In genomic region chr1:205543351-205544305, GRCh38 we compare ENCODE assay signal across 8 cellular contexts. TPM values are rescaled to one million over a fixed set of nuclear protein-coding genes. Genes with fewer than 3 reads are reported as not detected.
DNase-seq lines count a peak whose midpoint lies in the region; ATAC-seq, FAIRE-seq and TF ChIP-seq lines count a peak whose summit lies in the region.

No MANE protein-coding gene starts in this region.

- dilution Hi-C loops in endothelial cell of umbilical vein (cut with MboI; ENCODE audit: extremely low pct_ligation_motif_present, low sequenced_read_pairs): no loop called here

- H3K9me3 ChIP-seq in BLaER1 (no peaks in the 10 kb centered on the region), SK-N-MC (ENCODE audit: low read depth, low read length) (no peaks in the 10 kb centered on the region), endothelial cell of umbilical vein (replicated peaks; ENCODE audit: control insufficient read depth, insufficient read depth, low read length) (no peaks in the 10 kb centered on the region)

- FAIRE-seq in endothelial cell of umbilical vein (lab: Jason Lieb, UNC): peak; percentile 96

- DNase-seq in HS-5 (ENCODE audit: low read depth) (peak; percentile 54), SK-N-MC (ENCODE audit: low read depth, low spot score) (no peak), endothelial cell of umbilical vein (ENCODE audit: low read depth, low spot score) (peak; percentile 95), medulla oblongata (ENCODE audit: extremely low spot score) (peak; percentile 92)

- H3K27me3 ChIP-seq in BLaER1 (peaks cover 20% of the 10 kb centered on the region), endothelial cell of umbilical vein (ENCODE audit: control insufficient read depth in 2 of 2, insufficient read depth in 2 of 2, low read length in 2 of 2) (peaks cover 2 to 5% of the 10 kb centered on the region in 2 experiments)

- peak overlapping the region; percentile 91 for H2AFZ ChIP-seq in endothelial cell of umbilical vein (ENCODE audit: low read depth, low read length)

- no peak for TF ChIP-seq POLR2A in endothelial cell of umbilical vein (IDR thresholded peaks at IDR 0.05; ENCODE audit: low read depth, low read length)

- intact Hi-C loops in endothelial cell of umbilical vein (cut with micrococcal nuclease): loop anchor here (1.0 kb wide), 3 partner anchors 39 to 89 kb away; partner anchors contain the start of gene ELK4

- no peaks in the 10 kb centered on the region for H3K79me2 ChIP-seq in endothelial cell of umbilical vein (ENCODE audit: control insufficient read depth, insufficient read depth, low read length)

- H4K20me1 ChIP-seq in BLaER1: no peaks in the 10 kb centered on the region
- no peaks in the 10 kb centered on the region for H4K20me1 ChIP-seq in endothelial cell of umbilical vein (replicated peaks; ENCODE audit: control insufficient read depth, extremely low read depth, insufficient read depth, low read length)

- no peak for ATAC-seq in GM19324 (IDR thresholded peaks at IDR 0.05; ENCODE audit: low FRiP score, unreplicated experiment)
- no peak for ATAC-seq in GM21423 (IDR thresholded peaks at IDR 0.05; ENCODE audit: unreplicated experiment)

- H3K4me3 ChIP-seq in BLaER1: no peak overlapping the region
- H3K4me3 ChIP-seq in SK-N-MC: peak overlapping the region; percentile 43
- H3K4me3 ChIP-seq in endothelial cell of umbilical vein (replicated peaks in 1 of 3; ENCODE audit: insufficient read depth in 1 of 3, low read depth in 1 of 3, low read length in 3 of 3): peak overlapping the region in 2 of 3 experiments; percentile 32 to 39

- POLR2A ChIA-PET in endothelial cell of umbilical vein (lab: Charles Lee): interaction anchor here (0.6 to 1.3 kb wide), 9 partner anchors 12 to 308 kb away, joined by 3 to 6 read pairs (median 4); partner anchors contain the start of gene ELK4

- H3K27ac ChIP-seq in BLaER1 (no peak overlapping the region), SK-N-MC (no peak overlapping the region), endothelial cell of umbilical vein (ENCODE audit: insufficient read depth, low read depth, low read length) (peak overlapping the region; percentile 98), temporal lobe (ENCODE audit: low read depth, low read length) (peak overlapping the region; percentile 44)

- H3K4me2 ChIP-seq in BLaER1 (peak overlapping the region; percentile 49), endothelial cell of umbilical vein (ENCODE audit: insufficient read depth, low read length) (peak overlapping the region; percentile 89)

- peak in 1 of 2 donors; percentile 5 for TF ChIP-seq CTCF in endothelial cell of umbilical vein (IDR thresholded peaks at IDR 0.05; ENCODE audit: extremely low read depth in 1 of 2, insufficient read depth in 1 of 2, low read depth in 1 of 2, low read length in 2 of 2)

- H3K4me1 ChIP-seq in BLaER1 (peaks cover 10% of the 10 kb centered on the region; the same call in 1 of the 2 replicates), endothelial cell of umbilical vein (ENCODE audit: control insufficient read depth, extremely low read depth, insufficient read depth, low read length) (peaks cover 9% of the 10 kb centered on the region)

- H3K36me3 ChIP-seq in BLaER1: no peaks in the 10 kb centered on the region
- H3K36me3 ChIP-seq in SK-N-MC (ENCODE audit: insufficient read depth, low read length): no peaks in the 10 kb centered on the region
- no peaks in the 10 kb centered on the region for H3K36me3 ChIP-seq in endothelial cell of umbilical vein (ENCODE audit: control insufficient read depth in 2 of 2, extremely low read depth in 1 of 2, insufficient read depth in 2 of 2, low read length in 2 of 2)

- no peaks in the 10 kb centered on the region for H3K9me1 ChIP-seq in endothelial cell of umbilical vein (replicated peaks; ENCODE audit: control insufficient read depth, extremely low read depth, insufficient read depth, low read length)

- H3K9ac ChIP-seq in BLaER1 (no peak overlapping the region), SK-N-MC (ENCODE audit: insufficient read length) (no peak overlapping the region), endothelial cell of umbilical vein (replicated peaks; ENCODE audit: extremely low read depth, insufficient read depth, low read length) (peak overlapping the region; percentile 89)

- BruUV-seq in endothelial cell of umbilical vein (replicated peaks; lab: Mats Ljungman, UMichigan): TSS peak; percentile 77

- CTCF ChIA-PET in endothelial cell of umbilical vein (lab: Charles Lee): interaction anchor here (0.6 to 5.1 kb wide), 20 partner anchors 9 to 418 kb away, joined by 3 to 43 read pairs (median 5); a partner anchor contains a TSS

TF ChIP-seq in endothelial cell of umbilical vein, 7 proteins besides CTCF, POLR2A, EP300 and RAD21:
- TF ChIP-seq MYC (IDR thresholded peaks at IDR 0.05; ENCODE audit: low read depth, low read length): peak; percentile 48
- no peak for TF ChIP-seq EZH2 (IDR thresholded peaks at IDR 0.05; ENCODE audit: borderline replicate concordance, low read depth, low read length, severe bottlenecking)
- peak; percentile 16 for TF ChIP-seq POLR2AphosphoS5 (IDR thresholded peaks at IDR 0.05; ENCODE audit: insufficient read depth, low read depth, low read length)
- peak; percentile 28 for TF ChIP-seq JUN (IDR thresholded peaks at IDR 0.05; ENCODE audit: borderline replicate concordance, insufficient read depth, insufficient read length, low read depth)
- peak; percentile 61 for TF ChIP-seq MAX (IDR thresholded peaks at IDR 0.05; ENCODE audit: insufficient read depth, insufficient read length)
- TF ChIP-seq FOS (IDR thresholded peaks at IDR 0.05; ENCODE audit: borderline replicate concordance, insufficient read depth, low read length): peak; percentile 41
- no peak for TF ChIP-seq GATA2 (IDR thresholded peaks at IDR 0.05; ENCODE audit: insufficient read depth, insufficient read length, low read depth, low read length)

RNA-seq across cellular contexts. Expression of gene CDK18, which starts 39.2 kb away (rescaled TPM):
- 0.32 and 1.2 TPM in 2 replicates for total RNA-seq in endothelial cell of umbilical vein
- polyA plus RNA-seq in endothelial cell of umbilical vein: 0.13 and 0.17 TPM in 2 replicates
- polyA plus RNA-seq in endothelial cell of umbilical vein (2011; cell fraction: cytosol; rRNA removed): 0.15 and 0.20 TPM in 2 replicates
- 0.28 and 0.87 TPM in 2 replicates for polyA plus RNA-seq in endothelial cell of umbilical vein (2011; cell fraction: nucleus; rRNA removed)
- 0.13 and 0.14 TPM in 2 replicates for polyA plus RNA-seq in endothelial cell of umbilical vein (2012)
- polyA minus RNA-seq in endothelial cell of umbilical vein: 0.04 TPM in 1 of 2 replicates, not detected in the other
- polyA minus RNA-seq in endothelial cell of umbilical vein (2011; cell fraction: cytosol; rRNA and poly(A)+ RNA removed): 6.6 TPM
- polyA minus RNA-seq in endothelial cell of umbilical vein (2011; cell fraction: nucleus; rRNA and poly(A)+ RNA removed): 0.53 and 0.67 TPM in 2 replicates
- 1.2 TPM for total RNA-seq in temporal lobe

Comparison
In these comparisons a context has a peak if more than half of its experiments do, and no peak if none do; other contexts are left out.
1. H3K27ac ChIP-seq: peak in endothelial cell of umbilical vein (single experiment) and temporal lobe (single experiment); none in BLaER1 (single experiment) and SK-N-MC (single experiment).